In the genomic region with DNA sequence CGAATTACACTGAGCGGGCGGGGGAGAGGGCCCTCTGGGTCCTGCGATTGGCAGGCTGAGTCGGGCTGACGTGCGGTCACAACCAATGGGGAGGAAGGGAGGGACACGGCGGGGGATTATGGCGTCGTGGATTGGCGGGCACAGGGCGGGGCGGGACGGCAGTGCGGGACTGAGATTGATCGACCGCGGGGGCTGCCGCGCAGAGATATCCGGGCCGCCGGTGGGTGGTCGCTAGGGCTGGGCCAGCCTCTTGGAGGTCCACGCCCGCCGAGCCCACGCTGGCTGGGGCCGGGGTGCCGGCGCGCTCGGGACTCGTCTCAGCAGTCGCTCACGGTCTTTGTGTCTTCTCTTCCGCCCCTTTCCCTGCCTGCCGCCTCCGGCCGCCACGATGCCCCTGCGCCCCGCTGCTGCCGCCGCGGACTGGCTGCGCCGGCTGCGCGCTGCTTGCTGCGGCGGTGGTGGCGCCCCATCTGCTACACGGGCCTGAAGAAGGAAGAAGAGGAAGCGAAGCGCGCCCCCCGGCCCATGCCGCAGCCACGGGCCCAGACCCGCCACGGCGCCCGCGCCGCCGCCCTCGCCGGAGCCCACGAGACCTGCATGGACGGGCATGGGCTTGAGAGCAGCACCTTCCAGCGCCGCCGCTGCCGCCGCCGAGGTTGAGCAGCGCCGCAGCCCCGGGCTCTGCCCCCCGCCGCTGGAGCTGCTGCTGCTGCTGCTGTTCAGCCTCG, we compare ENCODE assay signal across 1 cellular context.
TF ChIP-seq lines count a peak whose summit lies in the region.

A gene with protein sequence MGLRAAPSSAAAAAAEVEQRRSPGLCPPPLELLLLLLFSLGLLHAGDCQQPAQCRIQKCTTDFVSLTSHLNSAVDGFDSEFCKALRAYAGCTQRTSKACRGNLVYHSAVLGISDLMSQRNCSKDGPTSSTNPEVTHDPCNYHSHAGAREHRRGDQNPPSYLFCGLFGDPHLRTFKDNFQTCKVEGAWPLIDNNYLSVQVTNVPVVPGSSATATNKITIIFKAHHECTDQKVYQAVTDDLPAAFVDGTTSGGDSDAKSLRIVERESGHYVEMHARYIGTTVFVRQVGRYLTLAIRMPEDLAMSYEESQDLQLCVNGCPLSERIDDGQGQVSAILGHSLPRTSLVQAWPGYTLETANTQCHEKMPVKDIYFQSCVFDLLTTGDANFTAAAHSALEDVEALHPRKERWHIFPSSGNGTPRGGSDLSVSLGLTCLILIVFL (plus strand): TSS at position 200 of the 728 bp plus-strand sequence. CDS start 408 bp downstream, at position 608.

TF ChIP-seq in GM23338, 12 proteins besides CTCF, POLR2A, EP300 and RAD21:
- peak; percentile 37; the same call in 1 of the 2 replicates for TF ChIP-seq CREB1 (CRISPR knock-in tag; IDR thresholded peaks at IDR 0.05; ENCODE audit: low read depth)
- TF ChIP-seq NANOG (IDR thresholded peaks at IDR 0.05; ENCODE audit: borderline replicate concordance), result no peak
- TF ChIP-seq POLR2AphosphoS5 (IDR thresholded peaks at IDR 0.05; ENCODE audit: low read depth), result no peak; the same call in 1 of the 2 replicates
- no peak for TF ChIP-seq STAT1 (IDR thresholded peaks at IDR 0.05; ENCODE audit: unreplicated experiment)
- TF ChIP-seq EZH2phosphoT487 (IDR thresholded peaks at IDR 0.05; ENCODE audit: unreplicated experiment), result no peak
- TF ChIP-seq, protein P1, sequence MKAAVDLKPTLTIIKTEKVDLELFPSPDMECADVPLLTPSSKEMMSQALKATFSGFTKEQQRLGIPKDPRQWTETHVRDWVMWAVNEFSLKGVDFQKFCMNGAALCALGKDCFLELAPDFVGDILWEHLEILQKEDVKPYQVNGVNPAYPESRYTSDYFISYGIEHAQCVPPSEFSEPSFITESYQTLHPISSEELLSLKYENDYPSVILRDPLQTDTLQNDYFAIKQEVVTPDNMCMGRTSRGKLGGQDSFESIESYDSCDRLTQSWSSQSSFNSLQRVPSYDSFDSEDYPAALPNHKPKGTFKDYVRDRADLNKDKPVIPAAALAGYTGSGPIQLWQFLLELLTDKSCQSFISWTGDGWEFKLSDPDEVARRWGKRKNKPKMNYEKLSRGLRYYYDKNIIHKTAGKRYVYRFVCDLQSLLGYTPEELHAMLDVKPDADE (IDR thresholded peaks at IDR 0.05), result no peak
- TF ChIP-seq ZNF114 (CRISPR knock-in tag; IDR thresholded peaks at IDR 0.05), result no peak
TF ChIP-seq in GM23338: peak in this region for 1.
